18 cellular contexts compared by ENCODE assay signal in the genomic region with DNA sequence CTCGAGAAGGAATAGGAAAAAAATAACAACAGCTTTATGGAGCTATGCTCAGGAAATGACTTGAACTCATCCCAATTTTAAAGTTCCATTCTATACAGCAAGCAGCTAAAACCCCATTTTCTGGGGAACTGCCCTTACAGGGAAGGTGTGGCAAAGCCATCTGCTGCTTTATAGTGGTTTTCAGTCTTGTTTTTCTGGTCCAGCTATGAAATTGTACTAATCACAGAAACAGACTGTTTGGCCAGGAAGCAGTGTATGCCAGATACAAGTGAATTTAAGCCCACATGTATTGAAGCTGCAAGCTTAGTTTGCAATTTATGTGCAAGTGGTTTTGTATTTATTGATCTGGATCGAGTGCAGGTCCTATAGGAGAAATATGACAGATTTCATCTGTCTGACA.
DNase-seq lines count a peak whose midpoint lies in the region; ATAC-seq and TF ChIP-seq lines count a peak whose summit lies in the region.
"Had no signal": no experiment of that assay in that cellular context is flagged by ENCODE, and none has a peak within 500 bp of the region (broad histone marks: within the 10 kb centered on the region; RNA-seq: fewer than 3 reads in every experiment).

No MANE protein-coding gene starts in this region.

- peaks cover 3% of the 10 kb centered on the region for H3K27me3 Mint-ChIP-seq in brain
- H3K27me3 Mint-ChIP-seq: IgD-negative memory B cell had no signal

- H3K4me1 Mint-ChIP-seq in brain: peaks cover 26% of the 10 kb centered on the region
- H3K4me1 Mint-ChIP-seq: IgD-negative memory B cell had no signal

- peak; percentile 9 for DNase-seq in NCI-H2171 treated with DMSO at 0.1 percent for 48 hours (lab: John Stamatoyannopoulos, UW)
- no peak for DNase-seq in NCI-H2171 (lab: John Stamatoyannopoulos, UW)
- DNase-seq in NCI-H1694 treated with DMSO at 0.1 percent for 48 hours (lab: John Stamatoyannopoulos, UW): peak; percentile 89
- no peak for DNase-seq in DMS79 (lab: John Stamatoyannopoulos, UW)
- no peak for DNase-seq in activated CD8-positive, alpha-beta memory T cell treated with anti-CD3 and anti-CD28 coated beads, Interleukin-2, amount 50 U/mL, for 4 hours
- DNase-seq: AML-193; C1 segment of cervical spinal cord; CD8-positive, alpha-beta T cell; DMS53; EL; MV-4-11; NCI-H1436; NCI-H2029; NCI-H526 had no signal

- no peak for TF ChIP-seq CTCF in brain (conservative IDR thresholded peaks at IDR 0.05)

- H3K4me3 Mint-ChIP-seq in brain: peak overlapping the region in 1 of 5 experiments; percentile 10
- H3K4me3 Mint-ChIP-seq: CD8-positive, alpha-beta T cell; IgD-negative memory B cell had no signal

- no peaks in the 10 kb centered on the region for H3K36me3 Mint-ChIP-seq in brain
- H3K36me3 Mint-ChIP-seq: CD8-positive, alpha-beta T cell had no signal

- peaks cover 0 to 3% (median 0%) of the 10 kb centered on the region in 5 experiments for H3K9me3 Mint-ChIP-seq in brain
- H3K9me3 Mint-ChIP-seq: CD8-positive, alpha-beta T cell; IgD-negative memory B cell had no signal

- ATAC-seq in HG03139 (IDR thresholded peaks at IDR 0.05; ENCODE audit: unreplicated experiment): no peak
- ATAC-seq: CD8-positive, alpha-beta T cell; Panc1 had no signal

- peak overlapping the region in 4 of 5 experiments; percentile 29 to 81 (median 64) for H3K27ac Mint-ChIP-seq in brain
- H3K27ac Mint-ChIP-seq: CD8-positive, alpha-beta T cell; IgD-negative memory B cell had no signal

Comparison
In these comparisons a context has a peak if more than half of its experiments do, and no peak if none do; other contexts are left out.
1. DNase-seq: peak in NCI-H2171 treated with DMSO at 0.1 percent for 48 hours (single experiment) and NCI-H1694 treated with DMSO at 0.1 percent for 48 hours (single experiment); none in NCI-H2171 (single experiment), DMS79 (single experiment) and activated CD8-positive, alpha-beta memory T cell treated with anti-CD3 and anti-CD28 coated beads, Interleukin-2, amount 50 U/mL, for 4 hours (single experiment).